ENCODE assay signal across 9 cellular contexts in the genomic region with DNA sequence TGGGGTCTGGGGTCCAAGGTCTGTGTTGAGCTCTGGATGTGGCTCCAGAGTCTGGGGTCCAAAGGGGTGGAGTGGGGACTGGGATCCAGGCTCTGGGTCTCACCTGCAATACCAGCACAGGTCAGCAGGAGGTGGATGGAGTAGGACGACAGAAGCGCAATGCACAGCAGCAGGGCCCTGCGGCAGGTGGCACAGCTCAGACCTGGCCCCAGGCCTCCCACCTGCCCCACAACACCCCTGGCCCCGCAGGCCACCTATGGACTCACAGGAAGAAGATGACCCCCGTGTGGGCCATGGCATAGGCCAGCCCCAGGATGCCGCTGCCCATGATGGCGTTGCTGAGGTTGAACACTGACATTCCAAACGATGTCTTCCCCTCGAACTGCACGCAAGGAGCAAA. TPM values are rescaled to one million over a fixed set of nuclear protein-coding genes. Genes with fewer than 3 reads are reported as not detected.
DNase-seq lines count a peak whose midpoint lies in the region; ATAC-seq and TF ChIP-seq lines count a peak whose summit lies in the region.
"Had no signal": no experiment of that assay in that cellular context is flagged by ENCODE, and none has a peak within 500 bp of the region (broad histone marks: within the 10 kb centered on the region; RNA-seq: fewer than 3 reads in every experiment).

No MANE protein-coding gene starts in this region.

- H3K4me1 ChIP-seq in CD8-positive, alpha-beta T cell (ENCODE audit: insufficient read depth, low read length): peaks cover 5% of the 10 kb centered on the region
- peaks cover 2 to 6% of the 10 kb centered on the region in 2 donors for H3K4me1 ChIP-seq in neuronal stem cell (ENCODE audit: control insufficient read depth in 2 of 2, insufficient read depth in 1 of 2, low read depth in 1 of 2, low read length in 2 of 2)

- H3K27me3 Mint-ChIP-seq in CD8-positive, alpha-beta T cell (ENCODE audit: low read depth): no peaks in the 10 kb centered on the region

- no peak overlapping the region for H2BK5ac ChIP-seq in neuronal stem cell (ENCODE audit: low read length)

- H4K91ac ChIP-seq in neuronal stem cell (ENCODE audit: low read depth, low read length, poor library complexity): no peak overlapping the region

- no peaks in the 10 kb centered on the region for H3K27me3 ChIP-seq in CD8-positive, alpha-beta T cell (ENCODE audit: insufficient read depth, low read length)
- no peaks in the 10 kb centered on the region for H3K27me3 ChIP-seq in neuronal stem cell (ENCODE audit: control insufficient read depth in 3 of 3, insufficient read depth in 3 of 3, low read depth in 1 of 3, low read length in 3 of 3)

- H3K27ac Mint-ChIP-seq in CD8-positive, alpha-beta T cell: no peak overlapping the region

- peak; percentile 30 for ATAC-seq in CD8-positive, alpha-beta T cell

- no peak overlapping the region for H2BK15ac ChIP-seq in neuronal stem cell (ENCODE audit: low read length)

- no peak overlapping the region for H3K14ac ChIP-seq in neuronal stem cell (ENCODE audit: low read length)

- no peaks in the 10 kb centered on the region for H3K79me1 ChIP-seq in neuronal stem cell (ENCODE audit: low read depth, low read length)

- no peak overlapping the region for H3K9ac ChIP-seq in neuronal stem cell (ENCODE audit: low read depth, low read length, poor library complexity)

- H3K4me1 Mint-ChIP-seq in CD8-positive, alpha-beta T cell (ENCODE audit: low read depth): peaks cover 20% of the 10 kb centered on the region

- H3K4me3 ChIP-seq in CD8-positive, alpha-beta T cell (ENCODE audit: low read depth, low read length): no peak overlapping the region
- H3K4me3 ChIP-seq in astrocyte of the cerebellum (ENCODE audit: low read depth, low read length) (no peak overlapping the region), neuronal stem cell (ENCODE audit: low read length in 2 of 2) (no peak overlapping the region)

- peak overlapping the region; percentile 22 for H2BK12ac ChIP-seq in neuronal stem cell (ENCODE audit: low read length)

- no peak overlapping the region for H3K4ac ChIP-seq in neuronal stem cell (ENCODE audit: low read length)

- TF ChIP-seq CTCF in CD8-positive, alpha-beta T cell (IDR thresholded peaks at IDR 0.05): no peak
- peak; percentile 14 for TF ChIP-seq CTCF in astrocyte of the cerebellum (IDR thresholded peaks at IDR 0.05; ENCODE audit: low read depth, low read length, missing control alignments)

- H3K9me3 ChIP-seq in CD8-positive, alpha-beta T cell (ENCODE audit: low read length): no peaks in the 10 kb centered on the region
- H3K9me3 ChIP-seq in neuronal stem cell (replicated peaks in 1 of 2; ENCODE audit: control insufficient read depth in 2 of 2, insufficient read depth in 1 of 2, low read depth in 1 of 2, low read length in 2 of 2): no peaks in the 10 kb centered on the region

- no peak overlapping the region for H2AFZ ChIP-seq in neuronal stem cell (ENCODE audit: low read length)

- intact Hi-C loops in CD8-positive, alpha-beta T cell (cut with DNase I, micrococcal nuclease): no loop called here

- H3K27ac ChIP-seq in CD8-positive, alpha-beta T cell (ENCODE audit: low read depth, low read length): no peak overlapping the region
- H3K27ac ChIP-seq in neuronal stem cell (replicated peaks; ENCODE audit: low read length): no peak overlapping the region

- H3K36me3 ChIP-seq in CD8-positive, alpha-beta T cell (ENCODE audit: insufficient read depth, low read length): no peaks in the 10 kb centered on the region
- no peaks in the 10 kb centered on the region for H3K36me3 ChIP-seq in neuronal stem cell (replicated peaks in 1 of 2; ENCODE audit: control insufficient read depth in 2 of 2, insufficient read depth in 2 of 2, low read length in 2 of 2)

- POLR2A ChIA-PET in CD8-positive, alpha-beta T cell (lab: Charles Lee): no interaction called here

- H2AK5ac ChIP-seq in neuronal stem cell (ENCODE audit: low read depth, low read length): no peak overlapping the region

- no CpG with 5 or more reads among the region's 10 CpGs for WGBS in neuronal stem cell (ENCODE audit: extremely low coverage in 2 of 2, insufficient read length in 2 of 2, insufficient replicate concordance in 1 of 2), 2 donors

- H3K4me2 ChIP-seq in neuronal stem cell (ENCODE audit: insufficient read depth, low read length, poor library complexity, severe bottlenecking): no peak overlapping the region

- no peak overlapping the region for H3K18ac ChIP-seq in neuronal stem cell (ENCODE audit: low read length)

- H3K36me3 Mint-ChIP-seq in CD8-positive, alpha-beta T cell: peaks cover 27% of the 10 kb centered on the region

- CTCF ChIA-PET in CD8-positive, alpha-beta T cell (lab: Charles Lee): no interaction called here

- in situ Hi-C loops in astrocyte of the cerebellum (cut with HindIII; ENCODE audit: low sequenced_read_pairs): no loop called here

- H3K9me3 Mint-ChIP-seq in CD8-positive, alpha-beta T cell: no peaks in the 10 kb centered on the region

- H3K4me3 Mint-ChIP-seq in CD8-positive, alpha-beta T cell: peak overlapping the region; percentile 1

- H2BK120ac ChIP-seq in neuronal stem cell (ENCODE audit: low read depth, low read length): no peak overlapping the region

- no peak overlapping the region for H3K23ac ChIP-seq in neuronal stem cell (ENCODE audit: low read depth, low read length, poor library complexity)

- peak in 1 of 7 experiments; percentile 16 for DNase-seq in CD8-positive, alpha-beta T cell
- DNase-seq in NCI-H82 treated with DMSO at 0.1 percent for 48 hours (lab: John Stamatoyannopoulos, UW; ENCODE audit: unreplicated experiment) (peak; percentile 25), astrocyte of the cerebellum (ENCODE audit: low read depth) (no peak), neuronal stem cell (ENCODE audit: low spot score) (no peak), NCI-H345 (lab: John Stamatoyannopoulos, UW) (no peak), NCI-H2171 treated with DMSO at 0.1 percent for 48 hours (lab: John Stamatoyannopoulos, UW) (no peak), foreskin melanocyte (no peak)
- no peak for DNase-seq in activated effector memory CD4-positive, alpha-beta T cell treated with Interleukin-2 at 50 U/mL for 16 hours
- DNase-seq: left ventricle myocardium superior had no signal

- no peak overlapping the region for H4K8ac ChIP-seq in neuronal stem cell (ENCODE audit: low read depth, low read length)

RNA-seq across cellular contexts. Expression of gene SLC38A5, which starts 3.4 kb away (rescaled TPM):
- total RNA-seq in CD8-positive, alpha-beta T cell: 1 to 10 TPM; 8.1 to 8.4 TPM
- polyA plus RNA-seq in neuronal stem cell (2013, experiment 1 of 2): 3.7 TPM
- polyA plus RNA-seq in neuronal stem cell (2013, experiment 2 of 2): 4.0 TPM

RNA-seq across cellular contexts. Expression of gene FTSJ1, which starts 9.3 kb away (rescaled TPM):
- 10 to 100 TPM; 61.4 to 67.4 TPM for total RNA-seq in CD8-positive, alpha-beta T cell
- polyA plus RNA-seq in neuronal stem cell (2013, experiment 1 of 2): 30.5 TPM
- polyA plus RNA-seq in neuronal stem cell (2013, experiment 2 of 2): 30.8 TPM

RNA-seq across cellular contexts. Expression of gene PORCN, which starts 42.1 kb away (rescaled TPM):
- total RNA-seq in CD8-positive, alpha-beta T cell: 10 to 100 TPM; 18.3 to 19.8 TPM
- polyA plus RNA-seq in neuronal stem cell (2013, experiment 1 of 2): 12.1 TPM
- polyA plus RNA-seq in neuronal stem cell (2013, experiment 2 of 2): 11.9 TPM

RNA-seq across cellular contexts. Expression of gene EBP, which starts 54.9 kb away (rescaled TPM):
- total RNA-seq in CD8-positive, alpha-beta T cell: 10 to 100 TPM; 55.2 to 56.9 TPM
- polyA plus RNA-seq in neuronal stem cell (2013, experiment 1 of 2): 106 TPM
- 101 TPM for polyA plus RNA-seq in neuronal stem cell (2013, experiment 2 of 2)

RNA-seq across cellular contexts. Expression of gene SSX4B, which starts 54.9 kb away (rescaled TPM):
- not detected for total RNA-seq in CD8-positive, alpha-beta T cell
- not detected for polyA plus RNA-seq in neuronal stem cell (2013, experiment 1 of 2)
- polyA plus RNA-seq in neuronal stem cell (2013, experiment 2 of 2): not detected
- total RNA-seq: left ventricle myocardium superior had no signal
